In genomic region chr1:150009604-150010387, GRCh38 we compare ENCODE assay signal across 8 cellular contexts. TPM values are rescaled to one million over a fixed set of nuclear protein-coding genes. Genes with fewer than 3 reads are reported as not detected.
DNase-seq lines count a peak whose midpoint lies in the region; ATAC-seq and TF ChIP-seq lines count a peak whose summit lies in the region.

No MANE protein-coding gene starts in this region.

- peak in 1 of 2 donors; percentile 43 for TF ChIP-seq POLR2A in thyroid gland (IDR thresholded peaks at IDR 0.05)

- peak overlapping the region; percentile 97 for H3K27ac Mint-ChIP-seq in activated naive CD4-positive, alpha-beta T cell treated with anti-CD3 and anti-CD28 coated beads, Interleukin-2, amount 50 U/mL, for 24 hours

- H3K9me3 Mint-ChIP-seq in activated naive CD4-positive, alpha-beta T cell treated with anti-CD3 and anti-CD28 coated beads, Interleukin-2, amount 50 U/mL, for 24 hours = no peaks in the 10 kb centered on the region

- DNase-seq in SJCRH30 (peak; percentile 59 to 65), head of caudate nucleus (peak in 38 of 42 donors; percentile 17 to 80 (median 42)), osteoblast (ENCODE audit: insufficient read length, low spot score, missing footprints) (peak; percentile 91), thyroid gland (peak; percentile 55 to 56)

- H3K27me3 Mint-ChIP-seq in activated naive CD4-positive, alpha-beta T cell treated with anti-CD3 and anti-CD28 coated beads, Interleukin-2, amount 50 U/mL, for 24 hours = no peaks in the 10 kb centered on the region

- 1% methylated on average over 29 of the region's 29 CpGs for WGBS in thyroid gland, 2 donors

- peaks cover 2% of the 10 kb centered on the region; the same call in 1 of the 2 replicates for H3K36me3 ChIP-seq in SJCRH30
- peaks cover 10% of the 10 kb centered on the region for H3K36me3 ChIP-seq in osteoblast (ENCODE audit: insufficient read depth, low read length)
- H3K36me3 ChIP-seq in thyroid gland = no peaks in the 10 kb centered on the region

- peak overlapping the region; percentile 84 for H3K27ac ChIP-seq in SJCRH30
- peak overlapping the region; percentile 99 for H3K27ac ChIP-seq in osteoblast (ENCODE audit: low read depth, low read length)
- H3K27ac ChIP-seq in thyroid gland = peak overlapping the region; percentile 94 to 96 (median 95)

- peaks cover 6% of the 10 kb centered on the region for H3K36me3 Mint-ChIP-seq in activated naive CD4-positive, alpha-beta T cell treated with anti-CD3 and anti-CD28 coated beads, Interleukin-2, amount 50 U/mL, for 24 hours

- intact Hi-C loops in head of caudate nucleus (cut with DNase I) = loop anchor here (5.0 kb wide), 1 partner anchor 43 kb away; no protein-coding TSS in a partner anchor
- intact Hi-C loops in thyroid gland (cut with DNase I) = loop anchor here (10.0 kb wide), 1 partner anchor 45 kb away; no protein-coding TSS in a partner anchor

- peak overlapping the region; percentile 91 for H2AFZ ChIP-seq in osteoblast (ENCODE audit: low read length)

- H3K4me2 ChIP-seq in osteoblast (ENCODE audit: insufficient read depth, low read length) = peak overlapping the region; percentile 93

- peaks cover 52% of the 10 kb centered on the region for H3K4me1 Mint-ChIP-seq in activated naive CD4-positive, alpha-beta T cell treated with anti-CD3 and anti-CD28 coated beads, Interleukin-2, amount 50 U/mL, for 24 hours

- H4K20me1 ChIP-seq in osteoblast (ENCODE audit: insufficient read depth, low read length) = peaks cover 31% of the 10 kb centered on the region

- peak; percentile 28 for ATAC-seq in GM19035 (IDR thresholded peaks at IDR 0.05; ENCODE audit: unreplicated experiment)
- peak; percentile 26 for ATAC-seq in HG03520 (IDR thresholded peaks at IDR 0.05; ENCODE audit: unreplicated experiment)
- no peak for ATAC-seq in GM21367 (IDR thresholded peaks at IDR 0.05; ENCODE audit: unreplicated experiment)

- peaks cover 29% of the 10 kb centered on the region for H3K4me1 ChIP-seq in SJCRH30
- H3K4me1 ChIP-seq in osteoblast (ENCODE audit: insufficient read depth, low read length) = peaks cover 44% of the 10 kb centered on the region
- H3K4me1 ChIP-seq in thyroid gland = peaks cover 11 to 16% of the 10 kb centered on the region in 2 donors

- H3K4me3 Mint-ChIP-seq in activated naive CD4-positive, alpha-beta T cell treated with anti-CD3 and anti-CD28 coated beads, Interleukin-2, amount 50 U/mL, for 24 hours = peak overlapping the region; percentile 93

- H3K4me3 ChIP-seq in SJCRH30 (peak overlapping the region; percentile 84), osteoblast (ENCODE audit: insufficient read depth, low read length) (peak overlapping the region; percentile 92), thyroid gland (replicated peaks in 1 of 3) (peak overlapping the region; percentile 7 to 93 (median 86))

- H3K27me3 ChIP-seq in SJCRH30 = no peaks in the 10 kb centered on the region
- no peaks in the 10 kb centered on the region for H3K27me3 ChIP-seq in osteoblast (ENCODE audit: insufficient read depth, low read length)
- H3K27me3 ChIP-seq in thyroid gland = no peaks in the 10 kb centered on the region

- H3K79me2 ChIP-seq in osteoblast (ENCODE audit: insufficient read depth, low read length) = peaks cover 52% of the 10 kb centered on the region

- TF ChIP-seq CTCF in osteoblast (IDR thresholded peaks at IDR 0.05; ENCODE audit: extremely low read depth, low read depth, low read length) (no peak), thyroid gland (IDR thresholded peaks at IDR 0.05) (no peak)

- no peaks in the 10 kb centered on the region for H3K9me3 ChIP-seq in SJCRH30 (replicated peaks)
- no peaks in the 10 kb centered on the region for H3K9me3 ChIP-seq in osteoblast (ENCODE audit: low read depth, low read length)
- no peaks in the 10 kb centered on the region for H3K9me3 ChIP-seq in thyroid gland

RNA-seq across cellular contexts. Expression of gene OTUD7B, which starts 0.7 kb away (rescaled TPM):
- total RNA-seq in SJCRH30 (2014; rRNA removed; shearing (Covaris generic)) = 13.1 and 13.3 TPM in 2 replicates
- 18.3 and 18.5 TPM in 2 replicates for total RNA-seq in osteoblast
- 10 to 100 TPM; 15.9 to 39.2 (median 23.2) TPM for total RNA-seq in thyroid gland

RNA-seq across cellular contexts. Expression of gene VPS45, which starts 57.8 kb away (rescaled TPM):
- 41.5 and 49.5 TPM in 2 replicates for total RNA-seq in SJCRH30 (2014; rRNA removed; shearing (Covaris generic))
- 36.9 and 42.1 TPM in 2 replicates for total RNA-seq in osteoblast
- 10 to 100 TPM; 50.3 to 64.3 (median 57.1) TPM for total RNA-seq in thyroid gland
